Comparison of ENCODE assay signal across 8 cellular contexts in the genomic region with DNA sequence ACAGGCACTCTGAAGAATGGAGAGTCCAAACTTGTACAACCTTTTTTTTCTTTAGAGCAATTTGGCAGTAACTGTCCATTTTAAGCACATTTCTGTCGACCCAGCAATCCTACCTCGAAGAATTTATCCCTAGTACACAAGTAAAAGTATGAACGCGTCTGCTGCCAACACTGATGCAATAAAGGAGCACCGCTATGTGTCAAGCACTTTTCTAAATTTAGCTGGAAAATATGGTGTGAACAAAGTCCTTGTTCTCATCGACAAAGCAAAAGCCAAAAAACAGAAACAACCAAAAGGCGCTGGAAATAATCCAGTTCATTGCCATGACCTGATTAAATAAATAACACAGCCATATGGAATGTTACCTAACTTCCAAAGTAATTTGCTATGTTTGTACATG. TPM values are rescaled to one million over a fixed set of nuclear protein-coding genes. Genes with fewer than 3 reads are reported as not detected.
DNase-seq lines count a peak whose midpoint lies in the region; TF ChIP-seq lines count a peak whose summit lies in the region.

No MANE protein-coding gene starts in this region.

- peak overlapping the region; percentile 80 for H3K9ac ChIP-seq in OCI-LY3 (ENCODE audit: low read length)

- H3K4me1 Mint-ChIP-seq in Calu3 (ENCODE audit: low read depth, unreplicated experiment), result peaks cover 24% of the 10 kb centered on the region

- H4K20me1 ChIP-seq in OCI-LY3 (ENCODE audit: insufficient read depth, low read length) (peaks cover 23% of the 10 kb centered on the region), osteoblast (ENCODE audit: insufficient read depth, low read length) (peaks cover 39% of the 10 kb centered on the region)

- no TSS peak for BruUV-seq in Calu3 (replicated peaks; lab: Mats Ljungman, UMichigan)

- peaks cover 85% of the 10 kb centered on the region for H3K36me3 Mint-ChIP-seq in Calu3 (ENCODE audit: insufficient read depth, unreplicated experiment)

- H3K36me3 ChIP-seq in OCI-LY3 (replicated peaks; ENCODE audit: low read depth, low read length) (peaks cover 36% of the 10 kb centered on the region), osteoblast (ENCODE audit: insufficient read depth, low read length) (peaks cover 40% of the 10 kb centered on the region)

- H3K4me3 ChIP-seq in OCI-LY3 (ENCODE audit: low read length) (peak overlapping the region; percentile 87), epithelial cell of esophagus (ENCODE audit: low read length) (peak overlapping the region; percentile 94), osteoblast (ENCODE audit: insufficient read depth, low read length) (peak overlapping the region; percentile 94)

- H3K27me3 ChIP-seq in OCI-LY3 (ENCODE audit: low read depth, low read length), result no peaks in the 10 kb centered on the region
- H3K27me3 ChIP-seq in osteoblast (ENCODE audit: insufficient read depth, low read length), result no peaks in the 10 kb centered on the region

- H3K27ac ChIP-seq in OCI-LY3 (ENCODE audit: low read length) (no peak overlapping the region), osteoblast (ENCODE audit: low read depth, low read length) (peak overlapping the region; percentile 98)

- no peak for TF ChIP-seq CTCF in Calu3 (IDR thresholded peaks at IDR 0.05; ENCODE audit: unreplicated experiment)
- no peak for TF ChIP-seq CTCF in OCI-LY3 (IDR thresholded peaks at IDR 0.05; ENCODE audit: low read depth, low read length)
- TF ChIP-seq CTCF in epithelial cell of esophagus (IDR thresholded peaks at IDR 0.05; ENCODE audit: insufficient read depth, low read depth, low read length, missing control alignments), result no peak
- no peak for TF ChIP-seq CTCF in osteoblast (IDR thresholded peaks at IDR 0.05; ENCODE audit: extremely low read depth, low read depth, low read length)

- H3K4me2 ChIP-seq in OCI-LY3 (ENCODE audit: low read length) (peak overlapping the region; percentile 91), osteoblast (ENCODE audit: insufficient read depth, low read length) (peak overlapping the region; percentile 92)

- H2AFZ ChIP-seq in OCI-LY3 (ENCODE audit: low read depth, low read length), result no peak overlapping the region
- H2AFZ ChIP-seq in osteoblast (ENCODE audit: low read length), result no peak overlapping the region

- peak overlapping the region; percentile 100 for H3K4me3 Mint-ChIP-seq in Calu3 (ENCODE audit: low read depth, unreplicated experiment)

- no peaks in the 10 kb centered on the region for H3K9me3 Mint-ChIP-seq in Calu3 (ENCODE audit: low read depth, unreplicated experiment)

- H3K9me3 ChIP-seq in OCI-LY3 (ENCODE audit: insufficient read depth, low read length) (no peaks in the 10 kb centered on the region), osteoblast (ENCODE audit: low read depth, low read length) (no peaks in the 10 kb centered on the region)

- H3K79me2 ChIP-seq in OCI-LY3 (ENCODE audit: low read length) (peaks cover 90% of the 10 kb centered on the region), osteoblast (ENCODE audit: insufficient read depth, low read length) (peaks cover 81% of the 10 kb centered on the region)

- CTCF ChIA-PET in Calu3 (lab: Charles Lee), result interaction anchor here (1.0 to 1.8 kb wide), 6 partner anchors 25 to 164 kb away, joined by 4 to 10 read pairs (median 6); a partner anchor contains a TSS

- DNase-seq in Calu3 (no peak), epithelial cell of esophagus (ENCODE audit: low read depth) (peak; percentile 13), osteoblast (ENCODE audit: insufficient read length, low spot score, missing footprints) (no peak), KG1 (lab: John Stamatoyannopoulos, UW) (no peak), NCI-H524 treated with DMSO at 0.1 percent for 48 hours (lab: John Stamatoyannopoulos, UW) (no peak), NCI-H345 treated with DMSO at 0.1 percent for 48 hours (lab: John Stamatoyannopoulos, UW; ENCODE audit: unreplicated experiment) (no peak), GM19238 (ENCODE audit: insufficient read length, low spot score) (no peak)

- peaks cover 20% of the 10 kb centered on the region for H3K4me1 ChIP-seq in OCI-LY3 (ENCODE audit: low read length)
- H3K4me1 ChIP-seq in osteoblast (ENCODE audit: insufficient read depth, low read length), result peaks cover 23% of the 10 kb centered on the region

- peak overlapping the region; percentile 99 for H3K27ac Mint-ChIP-seq in Calu3 (ENCODE audit: unreplicated experiment)

- H3K27me3 Mint-ChIP-seq in Calu3 (ENCODE audit: unreplicated experiment), result no peaks in the 10 kb centered on the region

- intact Hi-C loops in Calu3 (cut with micrococcal nuclease; ENCODE audit: unreplicated experiment), result loop anchor here (5.0 kb wide), 1 partner anchor 140 kb away; no protein-coding TSS in a partner anchor

RNA-seq across cellular contexts. Expression of a gene that starts 1.1 kb away (rescaled TPM):
- total RNA-seq in Calu3 (2022), result 87.3 and 89.1 TPM in 2 replicates
- total RNA-seq in osteoblast, result 43.3 and 53.2 TPM in 2 replicates

RNA-seq across cellular contexts. Expression of a gene that starts 1.3 kb away (rescaled TPM):
- 13.2 and 15.4 TPM in 2 replicates for total RNA-seq in Calu3 (2022)
- total RNA-seq in osteoblast, result 9.7 and 10.5 TPM in 2 replicates

RNA-seq across cellular contexts. Expression of a gene that starts 26.0 kb away (rescaled TPM):
- total RNA-seq in Calu3 (2022), result 91.8 and 103 TPM in 2 replicates
- 23.5 and 26.2 TPM in 2 replicates for total RNA-seq in osteoblast
